ENCODE assay signal across 23 cellular contexts in the genomic region with DNA sequence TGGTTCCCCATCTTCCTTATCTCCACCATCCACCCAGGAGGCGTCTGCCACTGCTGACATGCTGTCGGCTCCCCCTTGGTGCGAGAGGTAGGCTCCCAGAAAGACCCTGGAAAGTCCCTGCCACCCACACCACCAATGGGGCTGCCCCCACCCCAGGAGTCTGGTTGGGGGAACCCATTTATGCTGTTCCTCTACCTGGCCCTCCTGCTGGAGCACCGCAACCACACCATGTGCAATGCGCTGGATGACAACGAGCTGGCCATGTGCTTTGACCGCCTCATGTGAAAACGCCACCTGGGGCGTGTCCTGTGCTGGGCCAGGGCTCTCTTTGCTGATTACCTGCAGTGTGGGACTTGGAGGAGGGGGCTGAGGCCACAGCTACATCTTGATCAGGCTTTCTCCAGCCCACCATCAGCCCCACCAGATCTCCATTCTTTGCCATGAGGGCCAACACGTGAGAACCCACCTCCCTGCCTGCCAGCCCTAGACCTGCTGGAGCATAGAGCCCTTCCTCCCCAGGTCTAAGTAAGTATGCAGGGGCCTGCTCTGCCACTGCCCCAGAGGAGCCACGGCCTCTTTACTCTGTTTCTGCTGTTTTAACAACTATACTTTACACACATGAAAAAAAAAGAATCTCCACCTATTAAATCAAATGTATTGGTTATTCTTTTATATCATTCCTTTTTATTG. TPM values are rescaled to one million over a fixed set of nuclear protein-coding genes. Genes with fewer than 3 reads are reported as not detected.
A peak's percentile ranks its signal among the peaks of the same experiment; 100 is the strongest.
DNase-seq lines count a peak whose midpoint lies in the region; ATAC-seq and TF ChIP-seq lines count a peak whose summit lies in the region.
"Had no signal": no experiment of that assay in that cellular context is flagged by ENCODE, and none has a peak within 500 bp of the region (broad histone marks: within the 10 kb centered on the region; RNA-seq: fewer than 3 reads in every experiment).

No MANE protein-coding gene starts in this region.

- no peak overlapping the region for H3K4me3 ChIP-seq in GM12865 (ENCODE audit: low read depth, low read length)
- no peak overlapping the region for H3K4me3 ChIP-seq in H7 (ENCODE audit: insufficient read depth, low read depth, low read length)
- no peak overlapping the region for H3K4me3 ChIP-seq in Peyer's patch
- H3K4me3 ChIP-seq: HAP-1 had no signal

- peaks cover 0 to 9% (median 6%) of the 10 kb centered on the region in 4 donors for H3K4me1 ChIP-seq in Peyer's patch
- H3K4me1 ChIP-seq: HAP-1 had no signal

- TF ChIP-seq CTCF in GM12865 (IDR thresholded peaks at IDR 0.05; ENCODE audit: insufficient read depth, low read depth, low read length, missing control alignments): no peak
- TF ChIP-seq CTCF in Peyer's patch (IDR thresholded peaks at IDR 0.05): no peak

- H3K27ac ChIP-seq in Peyer's patch: no peak overlapping the region

- TF ChIP-seq POLR2A in Peyer's patch (IDR thresholded peaks at IDR 0.05): no peak

- ATAC-seq in naive B cell (ENCODE audit: low read depth in 2 of 2): peak; percentile 66 to 68
- ATAC-seq: T-helper 17 cell had no signal

- H3K27ac Mint-ChIP-seq in naive B cell: peak overlapping the region in 3 of 6 donors; percentile 57 to 93 (median 80)
- H3K27ac Mint-ChIP-seq: T-helper 17 cell had no signal

- H3K36me3 ChIP-seq in H7 (replicated peaks; ENCODE audit: control insufficient read depth, insufficient read depth, low read length) (no peaks in the 10 kb centered on the region), Peyer's patch (no peaks in the 10 kb centered on the region)
- H3K36me3 ChIP-seq: HAP-1 had no signal

- peak; percentile 66 for DNase-seq in GM12865 (ENCODE audit: low read depth)
- DNase-seq in H7: peak; percentile 22
- DNase-seq in Peyer's patch: peak in 2 of 3 donors; percentile 18 to 43
- peak; percentile 29 for DNase-seq in naive B cell
- no peak for DNase-seq in middle frontal gyrus (ENCODE audit: extremely low spot score, low spot score)
- no peak for DNase-seq in T1000 (lab: John Stamatoyannopoulos, UW)
- DNase-seq in NCI-H1105 (lab: John Stamatoyannopoulos, UW): no peak
- DNase-seq in activated effector memory CD4-positive, alpha-beta T cell treated with anti-CD3 and anti-CD28 coated beads, Interleukin-2, amount 50 U/mL, for 16 hours: no peak
- DNase-seq: activated gamma-delta T cell treated with Interleukin-2 at 50 U/mL for 16 hours; hypothalamus; MM.1S; NCI-H1694; NCI-H446 treated with DMSO at 0.1 percent for 48 hours; nucleus accumbens; right cardiac atrium; SHP77; stimulated activated CD4-positive, alpha-beta T cell treated with anti-CD3 and anti-CD28 coated beads, Interleukin-1b, Interleukin-23, amount 100 ng/mL, for 48 hours; T-helper 17 cell had no signal

- no peaks in the 10 kb centered on the region for H3K9me3 Mint-ChIP-seq in naive B cell

- peaks cover 23 to 39% (median 26%) of the 10 kb centered on the region in 3 donors for H3K4me1 Mint-ChIP-seq in naive B cell

- H3K36me3 Mint-ChIP-seq in naive B cell: no peaks in the 10 kb centered on the region

- peaks cover 5 to 22% (median 17%) of the 10 kb centered on the region in 3 donors for H3K27me3 Mint-ChIP-seq in naive B cell

- H3K4me3 Mint-ChIP-seq in naive B cell: peak overlapping the region in 3 of 8 donors; percentile 48 to 79 (median 65)
- H3K4me3 Mint-ChIP-seq: T-helper 17 cell had no signal

- H3K27me3 ChIP-seq in H7 (ENCODE audit: control insufficient read depth, insufficient read depth, low read length) (no peaks in the 10 kb centered on the region), Peyer's patch (no peaks in the 10 kb centered on the region)

- no peaks in the 10 kb centered on the region for H3K9me3 ChIP-seq in Peyer's patch
- H3K9me3 ChIP-seq: HAP-1 had no signal

RNA-seq across cellular contexts. Expression of a gene that starts 7.9 kb away (rescaled TPM):
- 0.24 and 0.26 TPM in 2 replicates for total RNA-seq in H7 (2014; rRNA removed; shearing (Covaris generic))
- total RNA-seq in Peyer's patch: 10 to 100 TPM in 1 of 4 donors, 1 to 10 TPM in 3; 1.7 to 23.1 (median 3.2) TPM
- polyA plus RNA-seq in naive B cell (ENCODE audit: low read depth in 6 of 6): under 1 TPM in 1 of 6 donors, not detected in 5; 0.19 TPM
- total RNA-seq: Daoy, mononuclear cell, T-helper 17 cell had no signal

RNA-seq across cellular contexts. Expression of a gene that starts 39.6 kb away (rescaled TPM):
- not detected in 2 replicates for total RNA-seq in H7 (2014; rRNA removed; shearing (Covaris generic))
- 1 to 10 TPM in 3 of 4 donors, not detected in 1; 3.9 to 6.8 (median 6.3) TPM for total RNA-seq in Peyer's patch
- polyA plus RNA-seq in naive B cell (ENCODE audit: low read depth in 6 of 6): not detected
- total RNA-seq: aorta, Daoy, kidney epithelial cell, mononuclear cell, right cardiac atrium, T-helper 17 cell had no signal
- polyA plus RNA-seq: right cardiac atrium had no signal

Comparison
In these comparisons a context has a peak if more than half of its experiments do, and no peak if none do; other contexts are left out.
1. DNase-seq: peak in GM12865 (single experiment), H7 (single experiment), Peyer's patch (2 of 3) and naive B cell (single experiment); none in middle frontal gyrus (single experiment), T1000 (single experiment), NCI-H1105 (single experiment) and activated effector memory CD4-positive, alpha-beta T cell treated with anti-CD3 and anti-CD28 coated beads, Interleukin-2, amount 50 U/mL, for 16 hours (single experiment).